In the genomic region with DNA sequence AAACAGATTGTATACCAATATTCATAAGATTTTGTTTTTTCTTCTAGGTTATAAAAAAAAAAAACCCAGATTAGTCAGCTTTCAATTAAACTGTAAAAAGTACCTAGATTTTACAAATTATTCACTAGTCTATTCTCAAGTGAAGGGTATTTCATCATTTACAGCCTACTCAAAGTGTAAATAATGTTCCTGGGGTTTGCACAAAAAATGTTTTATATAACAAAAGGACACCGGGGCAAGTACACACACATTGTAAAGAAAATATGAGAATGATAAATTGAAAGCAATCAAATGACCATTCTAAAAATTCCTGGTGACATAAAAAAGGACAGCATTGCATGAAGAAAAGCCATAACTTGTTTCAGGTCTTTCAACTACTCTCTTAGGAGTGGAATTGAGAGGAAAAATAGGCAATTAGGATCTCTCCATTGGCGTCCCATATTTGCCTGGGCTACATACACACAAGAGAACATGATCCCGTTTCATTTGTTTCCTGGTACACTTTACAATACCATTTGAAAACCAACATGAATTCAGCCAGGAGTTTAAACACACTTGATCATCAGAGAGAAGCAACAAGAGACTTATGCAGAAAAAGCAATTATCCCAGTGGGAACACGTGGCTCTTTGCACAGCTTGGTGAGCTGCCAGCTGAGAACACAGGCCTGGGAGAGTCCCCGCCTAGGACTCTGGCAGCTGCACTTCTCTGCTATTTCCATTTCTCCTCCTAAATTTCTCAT, we compare ENCODE assay signal across 9 cellular contexts.
DNase-seq lines count a peak whose midpoint lies in the region; ATAC-seq and TF ChIP-seq lines count a peak whose summit lies in the region.
"Had no signal": no experiment of that assay in that cellular context is flagged by ENCODE, and none has a peak within 500 bp of the region (broad histone marks: within the 10 kb centered on the region; RNA-seq: fewer than 3 reads in every experiment).

No MANE protein-coding gene starts in this region.

- no peak overlapping the region for H3K4me3 ChIP-seq in smooth muscle cell

- TF ChIP-seq CTCF in GM10266 (IDR thresholded peaks at IDR 0.05; ENCODE audit: control insufficient read depth, insufficient read depth, low read depth, missing control alignments), result no peak
- no peak for TF ChIP-seq CTCF in smooth muscle cell (IDR thresholded peaks at IDR 0.05; ENCODE audit: borderline replicate concordance, insufficient read depth, poor library complexity, severe bottlenecking)

- H3K36me3 ChIP-seq in smooth muscle cell (ENCODE audit: low read depth), result no peaks in the 10 kb centered on the region

- whole genome bisulfite sequencing in smooth muscle cell (ENCODE audit: low lambda C conversion rate), result 71% methylated on average over 5 of the region's 5 CpGs

- H3K4me2 ChIP-seq in smooth muscle cell, result no peak overlapping the region

- no peak for ATAC-seq in GM18498 (IDR thresholded peaks at IDR 0.05; ENCODE audit: unreplicated experiment)
- ATAC-seq: stimulated activated naive B cell treated with anti-CD40 and anti-IgM and Interleukin-4, amounts not matched to agents 10 μg/mL and 1 μg/mL and 100 μg/mL, for 72 hours had no signal

- H3K79me2 ChIP-seq in smooth muscle cell (ENCODE audit: low read depth), result peaks cover under 1% of the 10 kb centered on the region

- H2AFZ ChIP-seq in smooth muscle cell (ENCODE audit: low read depth), result no peak overlapping the region

- peaks cover 2% of the 10 kb centered on the region for H4K20me1 ChIP-seq in smooth muscle cell (ENCODE audit: low read depth)

- H3K27me3 ChIP-seq in smooth muscle cell (ENCODE audit: low read depth), result no peaks in the 10 kb centered on the region

- no peaks in the 10 kb centered on the region for H3K9me3 ChIP-seq in smooth muscle cell (replicated peaks; ENCODE audit: low read depth)

- intact Hi-C loops in posterior vena cava (cut with DNase I), result no loop called here

- H3K4me1 ChIP-seq in smooth muscle cell (ENCODE audit: low read depth), result peaks cover 28% of the 10 kb centered on the region

- H3F3A ChIP-seq in smooth muscle cell (ENCODE audit: low read depth), result no peaks in the 10 kb centered on the region

- H3K27ac ChIP-seq in smooth muscle cell (ENCODE audit: low read depth), result no peak overlapping the region

- DNase-seq in ELF-1 (ENCODE audit: low read depth, low spot score) (peak; percentile 20), NCI-H510A treated with DMSO at 0.1 percent for 48 hours (lab: John Stamatoyannopoulos, UW) (peak; percentile 77), fibroblast of peridontal ligament (ENCODE audit: extremely low read depth) (peak; percentile 76), posterior vena cava (ENCODE audit: low spot score) (peak; percentile 81), GM10266 (ENCODE audit: extremely low spot score) (no peak), smooth muscle cell (lab: John Stamatoyannopoulos, UW; ENCODE audit: unreplicated experiment) (no peak)
- DNase-seq in activated CD4-positive, alpha-beta T cell treated with anti-CD3 and anti-CD28 coated beads, Interleukin-2, amount 50 U/mL, for 4 hours, result no peak
- DNase-seq: stimulated activated naive B cell treated with anti-CD40 and anti-IgM and Interleukin-4, amounts not matched to agents 10 μg/mL and 1 μg/mL and 100 μg/mL, for 72 hours had no signal

- H3K9ac ChIP-seq in smooth muscle cell (ENCODE audit: low read depth), result no peak overlapping the region

Comparison
In these comparisons a context has a peak if more than half of its experiments do, and no peak if none do; other contexts are left out.
1. DNase-seq: peak in ELF-1 (single experiment), NCI-H510A treated with DMSO at 0.1 percent for 48 hours (single experiment), fibroblast of peridontal ligament (single experiment) and posterior vena cava (single experiment); none in activated CD4-positive, alpha-beta T cell treated with anti-CD3 and anti-CD28 coated beads, Interleukin-2, amount 50 U/mL, for 4 hours (0 of 2), GM10266 (single experiment) and smooth muscle cell (single experiment).